ENCODE assay signal across 8 cellular contexts in genomic region chr6:35213824-35214756, GRCh38. TPM values are rescaled to one million over a fixed set of nuclear protein-coding genes. Genes with fewer than 3 reads are reported as not detected.
DNase-seq lines count a peak whose midpoint lies in the region; ATAC-seq and TF ChIP-seq lines count a peak whose summit lies in the region.

Gene SCUBE3 (plus strand): TSS chr6:35213956. CDS start chr6:35214419, 463 bp downstream.

- H3K4me3 ChIP-seq in Caco-2 (ENCODE audit: low read depth, low read length) (peak within 1 kb of the TSS; percentile 50), HUES48 (ENCODE audit: low read depth, low read length) (peak within 1 kb of the TSS; percentile 61), foreskin fibroblast (ENCODE audit: low read depth in 1 of 2, low read length in 2 of 2) (peak within 1 kb of the TSS; percentile 59 to 66)

- TF ChIP-seq CTCF in Caco-2 (IDR thresholded peaks at IDR 0.05; ENCODE audit: insufficient read depth in 1 of 2, low read depth in 1 of 2, low read length in 1 of 2, severe bottlenecking in 1 of 2, unreplicated experiment in 1 of 2): no peak
- TF ChIP-seq CTCF in activated B cell treated with CpG ODN at 0.5 μM for 24 hours (IDR thresholded peaks at IDR 0.05): no peak
- no peak for TF ChIP-seq CTCF in foreskin fibroblast (IDR thresholded peaks at IDR 0.05; ENCODE audit: low read depth, low read length)
- TF ChIP-seq CTCF in neural crest cell (conservative IDR thresholded peaks at IDR 0.05): no peak

- H3K36me3 Mint-ChIP-seq in Caco-2 (ENCODE audit: insufficient read depth, unreplicated experiment) (no peaks in the 10 kb centered on the region), activated B cell treated with CpG ODN at 0.5 μM for 24 hours (ENCODE audit: low read depth) (no peaks in the 10 kb centered on the region), neural crest cell (ENCODE audit: low read depth) (no peaks in the 10 kb centered on the region)

- H3K9me3 Mint-ChIP-seq in Caco-2 (ENCODE audit: unreplicated experiment) (no peaks in the 10 kb centered on the region), activated B cell treated with CpG ODN at 0.5 μM for 24 hours (no peaks in the 10 kb centered on the region), neural crest cell (no peaks in the 10 kb centered on the region)

- H3K4me1 ChIP-seq in Caco-2: peaks cover 11% of the 10 kb centered on the region
- peaks cover 38% of the 10 kb centered on the region for H3K4me1 ChIP-seq in HUES48 (ENCODE audit: control insufficient read depth, insufficient read depth, low read length)

- intact Hi-C loops in Caco-2 (cut with micrococcal nuclease; ENCODE audit: unreplicated experiment): no loop called here
- intact Hi-C loops in activated B cell treated with CpG ODN at 0.5 μM for 24 hours (cut with micrococcal nuclease): no loop called here

- POLR2A ChIA-PET in Caco-2 (lab: Charles Lee): no interaction called here
- POLR2A ChIA-PET in activated B cell treated with CpG ODN at 0.5 μM for 24 hours (lab: Charles Lee): no interaction called here

- no TSS peak for BruUV-seq in Caco-2 (replicated peaks; lab: Mats Ljungman, UMichigan)

- H3K27me3 ChIP-seq in Caco-2 (replicated peaks; ENCODE audit: control insufficient read depth, insufficient read depth, low read length): no peaks in the 10 kb centered on the region
- peaks cover 89% of the 10 kb centered on the region for H3K27me3 ChIP-seq in HUES48 (ENCODE audit: control insufficient read depth, insufficient read depth, low read length)

- H3K27ac ChIP-seq in HUES48 (ENCODE audit: low read depth, low read length): peak within 1 kb of the TSS; percentile 71

- no peaks in the 10 kb centered on the region for H3K36me3 ChIP-seq in Caco-2 (ENCODE audit: control insufficient read depth, insufficient read depth, low read length)
- no peaks in the 10 kb centered on the region for H3K36me3 ChIP-seq in HUES48 (ENCODE audit: control insufficient read depth, insufficient read depth, low read length)

- H3K9me3 ChIP-seq in Caco-2 (no peaks in the 10 kb centered on the region), HUES48 (ENCODE audit: control insufficient read depth, insufficient read depth, low read length) (no peaks in the 10 kb centered on the region)

- CTCF ChIA-PET in Caco-2 (lab: Charles Lee) (interaction anchor here (0.6 to 1.3 kb wide), 3 partner anchors 9 to 775 kb away, joined by 3 to 5 read pairs (median 3); no protein-coding TSS in a partner anchor), activated B cell treated with CpG ODN at 0.5 μM for 24 hours (lab: Charles Lee) (interaction anchor here (1.0 kb wide), 1 partner anchor 8 kb away, joined by 4 read pairs; no protein-coding TSS in a partner anchor)

- H3K9ac ChIP-seq in HUES48 (ENCODE audit: low read depth, low read length): no peak within 1 kb of the TSS

- ATAC-seq in activated B cell treated with CpG ODN at 0.5 μM for 24 hours (ENCODE audit: low read depth): no peak

- H3K27me3 Mint-ChIP-seq in Caco-2 (ENCODE audit: insufficient read depth, unreplicated experiment) (no peaks in the 10 kb centered on the region), activated B cell treated with CpG ODN at 0.5 μM for 24 hours (peaks cover 54% of the 10 kb centered on the region), neural crest cell (ENCODE audit: low read depth) (peaks cover 16% of the 10 kb centered on the region)

- DNase-seq in Caco-2 (peak in 1 of 2 experiments; percentile 57), activated B cell treated with CpG ODN at 0.5 μM for 24 hours (peak; percentile 18), foreskin fibroblast (peak in 1 of 2 donors; percentile 70), neural crest cell (ENCODE audit: low read depth, low spot score) (peak; percentile 63), pons (ENCODE audit: low spot score) (no peak), NCI-H446 (lab: John Stamatoyannopoulos, UW) (no peak), SW 1271 (lab: John Stamatoyannopoulos, UW) (no peak)

- H3K4me3 Mint-ChIP-seq in Caco-2 (ENCODE audit: unreplicated experiment) (peak within 1 kb of the TSS; percentile 71), activated B cell treated with CpG ODN at 0.5 μM for 24 hours (peak within 1 kb of the TSS; percentile 70), neural crest cell (peak within 1 kb of the TSS; percentile 94)

- H3K4me1 Mint-ChIP-seq in Caco-2 (ENCODE audit: low read depth, unreplicated experiment): peaks cover 28% of the 10 kb centered on the region
- peaks cover 9% of the 10 kb centered on the region for H3K4me1 Mint-ChIP-seq in activated B cell treated with CpG ODN at 0.5 μM for 24 hours
- H3K4me1 Mint-ChIP-seq in neural crest cell: peaks cover 53% of the 10 kb centered on the region

- H3K27ac Mint-ChIP-seq in Caco-2 (ENCODE audit: unreplicated experiment) (peak within 1 kb of the TSS; percentile 23), activated B cell treated with CpG ODN at 0.5 μM for 24 hours (no peak within 1 kb of the TSS), neural crest cell (ENCODE audit: unreplicated experiment) (peak within 1 kb of the TSS; percentile 92)

RNA-seq across cellular contexts. Expression of gene SCUBE3, which starts in this region (rescaled TPM):
- total RNA-seq in Caco-2 (2022) (1.3 and 1.5 TPM in 2 replicates), activated B cell treated with CpG ODN at 0.5 μM for 24 hours (not detected in 2 replicates), neural crest cell (22.2 and 22.5 TPM in 2 replicates)

Comparison
In these comparisons a context has a peak if more than half of its experiments do, and no peak if none do; other contexts are left out.
1. Peak in DNase-seq in activated B cell treated with CpG ODN at 0.5 μM for 24 hours; RNA of the gene not detected or under 1 TPM.